ENCODE assay signal across 11 cellular contexts in the genomic region with DNA sequence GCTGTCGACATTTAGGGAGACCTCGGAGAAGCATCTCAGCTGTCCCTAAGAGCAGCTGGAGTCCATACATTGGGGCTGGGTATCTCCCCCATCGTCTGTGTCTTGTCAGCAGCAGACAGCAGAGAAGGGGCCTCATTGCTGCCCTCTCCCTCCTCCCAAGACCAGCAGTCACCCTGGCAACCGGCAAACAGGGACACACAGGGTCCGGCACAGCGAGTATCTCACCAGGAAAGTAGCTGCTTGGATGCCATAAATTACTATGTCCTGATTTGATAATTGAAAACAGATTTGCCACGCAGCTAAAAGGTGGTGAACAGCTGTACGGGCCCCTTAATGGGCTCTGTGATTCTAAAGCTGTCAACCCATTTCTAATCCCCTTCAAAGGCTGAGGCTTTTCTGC.
DNase-seq lines count a peak whose midpoint lies in the region; ATAC-seq and TF ChIP-seq lines count a peak whose summit lies in the region.
"Had no signal": no experiment of that assay in that cellular context is flagged by ENCODE, and none has a peak within 500 bp of the region (broad histone marks: within the 10 kb centered on the region; RNA-seq: fewer than 3 reads in every experiment).

No MANE protein-coding gene starts in this region.

- peaks cover 52% of the 10 kb centered on the region for H3K4me1 Mint-ChIP-seq in CD4-positive, alpha-beta T cell (ENCODE audit: low read depth)
- H3K4me1 Mint-ChIP-seq in dendritic cell treated with granulocyte-macrophage colony-stimulating factor and Interleukin-4, amounts not matched to agents 40 ng/mL and 50 ng/mL, for 4 days (ENCODE audit: low read depth): peaks cover 59% of the 10 kb centered on the region

- H3K9me3 Mint-ChIP-seq in CD4-positive, alpha-beta T cell: peaks cover 2% of the 10 kb centered on the region
- H3K9me3 Mint-ChIP-seq in dendritic cell treated with granulocyte-macrophage colony-stimulating factor and Interleukin-4, amounts not matched to agents 40 ng/mL and 50 ng/mL, for 4 days: no peaks in the 10 kb centered on the region
- H3K9me3 Mint-ChIP-seq: natural killer cell had no signal

- H3K9me2 ChIP-seq in neural cell (ENCODE audit: insufficient read depth, low read length): no peaks in the 10 kb centered on the region

- H3K27me3 ChIP-seq in CD4-positive, alpha-beta T cell (ENCODE audit: control insufficient read depth, insufficient read depth, low read length): no peaks in the 10 kb centered on the region
- H3K27me3 ChIP-seq in neural cell (ENCODE audit: insufficient read depth, low read depth, low read length): no peaks in the 10 kb centered on the region

- H3K9me3 ChIP-seq in CD4-positive, alpha-beta T cell (ENCODE audit: control insufficient read depth, low read length): no peaks in the 10 kb centered on the region
- no peaks in the 10 kb centered on the region for H3K9me3 ChIP-seq in neural cell (ENCODE audit: low read length)

- POLR2A ChIA-PET in CD4-positive, alpha-beta T cell (lab: Charles Lee): interaction anchor here (0.8 kb wide), 1 partner anchor 24 kb away, joined by 3 read pairs; no protein-coding TSS in a partner anchor

- ATAC-seq in CD4-positive, alpha-beta T cell (ENCODE audit: poor library complexity): no peak
- no peak for ATAC-seq in HG03095 (IDR thresholded peaks at IDR 0.05; ENCODE audit: unreplicated experiment)
- ATAC-seq: natural killer cell had no signal

- H3K36me3 ChIP-seq in neural cell (ENCODE audit: insufficient read depth, low read length): no peaks in the 10 kb centered on the region

- peak; percentile 35 for TF ChIP-seq RAD21 in neural cell (conservative IDR thresholded peaks at IDR 0.05)

- no peaks in the 10 kb centered on the region for H3F3A ChIP-seq in neural cell (ENCODE audit: insufficient read depth, low read length, poor library complexity, severe bottlenecking)

- in situ Hi-C loops in KBM-7 (cut with MboI; ENCODE audit: low pct_unique_long_range_greater_than_20kb, low sequenced_read_pairs): no loop called here

- H3K36me3 Mint-ChIP-seq in CD4-positive, alpha-beta T cell (ENCODE audit: low read depth): peaks cover 100% of the 10 kb centered on the region
- H3K36me3 Mint-ChIP-seq in dendritic cell treated with granulocyte-macrophage colony-stimulating factor and Interleukin-4, amounts not matched to agents 40 ng/mL and 50 ng/mL, for 4 days (ENCODE audit: low read depth): peaks cover 97% of the 10 kb centered on the region

- peak overlapping the region; percentile 30 for H3K4me2 ChIP-seq in neural cell (ENCODE audit: low read length)

- TF ChIP-seq EP300 in neural cell (conservative IDR thresholded peaks at IDR 0.05; ENCODE audit: poor library complexity, severe bottlenecking): peak; percentile 80

- no peak overlapping the region for H2AFZ ChIP-seq in neural cell (ENCODE audit: low read depth, low read length)

- H3K9ac ChIP-seq in neural cell (ENCODE audit: low read length): peak overlapping the region; percentile 39

- no peaks in the 10 kb centered on the region for H3K27me3 Mint-ChIP-seq in CD4-positive, alpha-beta T cell
- no peaks in the 10 kb centered on the region for H3K27me3 Mint-ChIP-seq in dendritic cell treated with granulocyte-macrophage colony-stimulating factor and Interleukin-4, amounts not matched to agents 40 ng/mL and 50 ng/mL, for 4 days

- intact Hi-C loops in CD4-positive, alpha-beta T cell (cut with DNase I, micrococcal nuclease): loop anchor here in 1 of 2 experiments (5.0 kb wide), 1 partner anchor 36 kb away; no protein-coding TSS in a partner anchor
- intact Hi-C loops in dendritic cell treated with granulocyte-macrophage colony-stimulating factor and Interleukin-4, amounts not matched to agents 40 ng/mL and 50 ng/mL, for 4 days (cut with micrococcal nuclease): no loop called here

- H3K79me2 ChIP-seq in neural cell (replicated peaks; ENCODE audit: insufficient read depth, low read length): no peaks in the 10 kb centered on the region

- CTCF ChIA-PET in CD4-positive, alpha-beta T cell (lab: Charles Lee): interaction anchor here (0.7 to 1.5 kb wide), 2 partner anchors 8 to 14 kb away, joined by 3 read pairs; no protein-coding TSS in a partner anchor

- H3K27ac Mint-ChIP-seq in CD4-positive, alpha-beta T cell: peak overlapping the region; percentile 68
- H3K27ac Mint-ChIP-seq in dendritic cell treated with granulocyte-macrophage colony-stimulating factor and Interleukin-4, amounts not matched to agents 40 ng/mL and 50 ng/mL, for 4 days: peak overlapping the region; percentile 90
- H3K27ac Mint-ChIP-seq: natural killer cell had no signal

- no peak overlapping the region for H3K27ac ChIP-seq in CD4-positive, alpha-beta T cell (ENCODE audit: low read depth, low read length)
- H3K27ac ChIP-seq in neural cell (ENCODE audit: low read length): peak overlapping the region; percentile 68

- no peaks in the 10 kb centered on the region for H4K20me1 ChIP-seq in neural cell (ENCODE audit: insufficient read depth)

- H3K4me3 Mint-ChIP-seq in CD4-positive, alpha-beta T cell: no peak overlapping the region
- H3K4me3 Mint-ChIP-seq in dendritic cell treated with granulocyte-macrophage colony-stimulating factor and Interleukin-4, amounts not matched to agents 40 ng/mL and 50 ng/mL, for 4 days: no peak overlapping the region
- H3K4me3 Mint-ChIP-seq: natural killer cell had no signal

- no peak for DNase-seq in CD4-positive, alpha-beta T cell
- DNase-seq in NCI-H1417 treated with DMSO at 0.1 percent for 48 hours (lab: John Stamatoyannopoulos, UW): peak; percentile 88
- DNase-seq in GM19238 (ENCODE audit: insufficient read length, low spot score): no peak
- no peak for DNase-seq in T-helper 1 cell
- DNase-seq in KBM-7: no peak
- DNase-seq: caudate nucleus, natural killer cell, NCI-H510A had no signal

- H3K4me3 ChIP-seq in neural cell (ENCODE audit: low read length): peak overlapping the region; percentile 51

- TF ChIP-seq CTCF in CD4-positive, alpha-beta T cell (IDR thresholded peaks at IDR 0.05): no peak
- TF ChIP-seq CTCF in neural cell (IDR thresholded peaks at IDR 0.05; ENCODE audit: poor library complexity, severe bottlenecking): no peak

TF ChIP-seq in neural cell, 6 proteins besides CTCF, POLR2A, EP300 and RAD21:
- TF ChIP-seq REST (IDR thresholded peaks at IDR 0.05; ENCODE audit: borderline replicate concordance) (peak; percentile 59), EZH2 (IDR thresholded peaks at IDR 0.05; ENCODE audit: borderline replicate concordance, insufficient read depth, low read length, poor library complexity, severe bottlenecking) (no peak), POLR2AphosphoS5 (IDR thresholded peaks at IDR 0.05) (peak; percentile 72), TAF1 (IDR thresholded peaks at IDR 0.05; ENCODE audit: low read depth) (no peak), SMC3 (conservative IDR thresholded peaks at IDR 0.05; ENCODE audit: poor library complexity) (no peak), MXI1 (conservative IDR thresholded peaks at IDR 0.05; ENCODE audit: poor library complexity, severe bottlenecking) (peak; percentile 45)
TF ChIP-seq in neural cell: peak in this region for 3.
